ENCODE assay signal across 9 cellular contexts in the genomic region with DNA sequence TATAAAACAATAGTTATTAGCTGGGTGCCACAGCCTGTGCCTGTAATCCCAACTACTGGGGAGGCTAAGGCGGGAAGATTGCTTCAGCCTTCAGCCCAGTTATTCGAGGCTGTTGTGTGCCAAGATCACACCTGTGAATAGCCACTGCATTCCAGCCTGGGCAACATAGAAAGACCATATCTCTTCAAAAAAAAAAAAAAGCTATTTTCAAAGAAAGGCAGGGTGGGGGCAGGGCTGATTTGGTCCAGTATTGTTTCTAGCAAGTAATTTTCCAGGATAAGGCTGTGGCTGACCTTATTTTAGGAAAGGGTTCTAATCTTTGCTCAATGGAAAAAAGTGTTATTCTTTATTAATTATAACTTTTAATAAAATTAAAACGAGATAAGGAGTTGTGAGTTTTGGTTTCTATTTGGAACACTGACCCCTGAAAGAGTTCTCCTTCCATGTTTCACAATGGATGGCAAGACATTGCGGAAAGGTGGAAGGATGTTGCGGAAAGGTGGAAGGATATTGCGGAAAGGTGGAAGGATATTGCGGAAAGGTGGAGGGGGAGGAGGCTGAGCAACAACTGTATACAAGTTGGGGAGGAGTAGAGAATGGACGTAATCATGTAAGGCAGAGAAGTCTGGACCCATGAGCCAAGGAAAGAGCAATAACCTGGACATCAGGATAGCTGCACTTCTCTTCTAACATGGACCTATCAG. TPM values are rescaled to one million over a fixed set of nuclear protein-coding genes. Genes with fewer than 3 reads are reported as not detected.
DNase-seq lines count a peak whose midpoint lies in the region; ATAC-seq and TF ChIP-seq lines count a peak whose summit lies in the region.
"Had no signal": no experiment of that assay in that cellular context is flagged by ENCODE, and none has a peak within 500 bp of the region (broad histone marks: within the 10 kb centered on the region; RNA-seq: fewer than 3 reads in every experiment).

No MANE protein-coding gene starts in this region.

- H3K9ac ChIP-seq in mucosa of rectum (ENCODE audit: low read depth in 1 of 2, low read length in 2 of 2), result peak overlapping the region; percentile 88 to 90

- H3K9me3 ChIP-seq in heart left ventricle (no peaks in the 10 kb centered on the region), mucosa of rectum (ENCODE audit: control insufficient read depth in 2 of 2, low read length in 2 of 2) (no peaks in the 10 kb centered on the region), upper lobe of right lung (no peaks in the 10 kb centered on the region), aorta (ENCODE audit: control insufficient read depth, low read length) (no peaks in the 10 kb centered on the region)
- H3K9me3 ChIP-seq: HAP-1 had no signal

- no peaks in the 10 kb centered on the region for H3K27me3 ChIP-seq in heart left ventricle
- no peaks in the 10 kb centered on the region for H3K27me3 ChIP-seq in mucosa of rectum (ENCODE audit: control insufficient read depth in 2 of 2, insufficient read depth in 2 of 2, low read length in 2 of 2)
- no peaks in the 10 kb centered on the region for H3K27me3 ChIP-seq in upper lobe of right lung
- no peaks in the 10 kb centered on the region for H3K27me3 ChIP-seq in aorta (ENCODE audit: control insufficient read depth in 1 of 2, insufficient read depth in 2 of 2, low read length in 1 of 2)

- TF ChIP-seq POLR2A in heart left ventricle (IDR thresholded peaks at IDR 0.05), result no peak

- in situ Hi-C loops in astrocyte of the cerebellum (cut with HindIII; ENCODE audit: low sequenced_read_pairs), result no loop called here

- H3K4me1 ChIP-seq in heart left ventricle (peaks cover 0 to 46% (median 25%) of the 10 kb centered on the region in 12 donors), mucosa of rectum (ENCODE audit: control insufficient read depth in 2 of 2, insufficient read depth in 2 of 2, low read length in 2 of 2) (peaks cover 4 to 5% of the 10 kb centered on the region in 2 donors), upper lobe of right lung (peaks cover 13% of the 10 kb centered on the region), aorta (ENCODE audit: control insufficient read depth in 1 of 2, insufficient read depth in 2 of 2, low read length in 2 of 2) (no peaks in the 10 kb centered on the region)

- DNase-seq in heart left ventricle (no peak), left cardiac atrium (no peak), astrocyte of the cerebellum (ENCODE audit: low read depth) (no peak), upper lobe of right lung (no peak), left lobe of liver (ENCODE audit: low spot score) (no peak), aorta (no peak), GM19238 (ENCODE audit: insufficient read length, low spot score) (no peak)

- intact Hi-C loops in heart left ventricle (cut with DNase I) (loop anchor here in 8 of 10 donors (5.0 to 10.0 kb wide), 5 partner anchors 74 to 384 kb away; a partner anchor contains a TSS), left cardiac atrium (cut with DNase I) (no loop called here), upper lobe of right lung (cut with DNase I) (no loop called here), aorta (cut with DNase I) (loop anchor here (10.0 kb wide), 2 partner anchors 464 to 784 kb away; a partner anchor contains a TSS)

- H3K27ac ChIP-seq in heart left ventricle, result peak overlapping the region in 10 of 12 donors; percentile 89 to 99 (median 96)
- H3K27ac ChIP-seq in mucosa of rectum (ENCODE audit: low read depth in 2 of 2, low read length in 2 of 2), result peak overlapping the region; percentile 98 to 99
- peak overlapping the region; percentile 94 for H3K27ac ChIP-seq in upper lobe of right lung
- H3K27ac ChIP-seq in aorta (ENCODE audit: low read depth in 1 of 2, low read length in 2 of 2), result no peak overlapping the region

- TF ChIP-seq CTCF in heart left ventricle (IDR thresholded peaks at IDR 0.05), result no peak
- no peak for TF ChIP-seq CTCF in astrocyte of the cerebellum (IDR thresholded peaks at IDR 0.05; ENCODE audit: low read depth, low read length, missing control alignments)
- no peak for TF ChIP-seq CTCF in upper lobe of right lung (IDR thresholded peaks at IDR 0.05)

- H3K36me3 ChIP-seq in heart left ventricle (no peaks in the 10 kb centered on the region), mucosa of rectum (ENCODE audit: control insufficient read depth in 2 of 2, insufficient read depth in 2 of 2, low read length in 2 of 2) (no peaks in the 10 kb centered on the region), upper lobe of right lung (no peaks in the 10 kb centered on the region), aorta (ENCODE audit: control insufficient read depth in 1 of 2, insufficient read depth in 2 of 2, low read length in 1 of 2) (no peaks in the 10 kb centered on the region)
- H3K36me3 ChIP-seq: HAP-1 had no signal

- 88 to 93% (median 90%) methylated on average over 8 of the region's 8 CpGs for WGBS in heart left ventricle, 4 donors
- WGBS in aorta, 2 donors, result 90 to 91% methylated on average over 8 of the region's 8 CpGs

- ATAC-seq in heart left ventricle, result no peak
- ATAC-seq in left cardiac atrium, result no peak
- ATAC-seq in upper lobe of right lung, result no peak
- no peak for ATAC-seq in left lobe of liver
- ATAC-seq in aorta (ENCODE audit: low FRiP score), result no peak

- H3K4me3 ChIP-seq in heart left ventricle (peak overlapping the region in 9 of 12 donors; percentile 62 to 97 (median 91)), astrocyte of the cerebellum (ENCODE audit: low read depth, low read length) (peak overlapping the region; percentile 89), mucosa of rectum (ENCODE audit: low read length in 2 of 2) (peak overlapping the region; percentile 93 to 96), upper lobe of right lung (peak overlapping the region; percentile 98), aorta (ENCODE audit: low read length in 2 of 2) (no peak overlapping the region)

RNA-seq across cellular contexts. Expression of a gene that starts 1.5 kb away (rescaled TPM):
- 10 to 100 TPM; 16.5 to 36.4 (median 21.3) TPM for total RNA-seq in heart left ventricle
- 10 to 100 TPM in 1 of 2 donors, 1 to 10 TPM in 1; 4.3 to 15.1 TPM for polyA plus RNA-seq in heart left ventricle
- 10 to 100 TPM; 17.2 to 21.6 TPM for total RNA-seq in left cardiac atrium
- total RNA-seq in upper lobe of right lung, result 33.9 TPM
- total RNA-seq in left lobe of liver, result 13.2 TPM
- total RNA-seq in aorta, result 10 to 100 TPM; 21.9 to 43.8 TPM
- polyA plus RNA-seq in aorta, result 1 to 10 TPM; 3.4 to 5.0 TPM

Comparison
In these comparisons a context has a peak if more than half of its experiments do, and no peak if none do; other contexts are left out.
1. intact Hi-C loops: an anchor here in heart left ventricle (5.0 to 10.0 kb wide) and aorta (10.0 kb wide); none called in left cardiac atrium and upper lobe of right lung.
2. H3K27ac ChIP-seq: peak in heart left ventricle (10 of 12), mucosa of rectum (2 of 2) and upper lobe of right lung (single experiment); none in aorta (0 of 2).
3. H3K4me3 ChIP-seq: peak in heart left ventricle (9 of 12), astrocyte of the cerebellum (single experiment), mucosa of rectum (2 of 2) and upper lobe of right lung (single experiment); none in aorta (0 of 2).